In the genomic region with DNA sequence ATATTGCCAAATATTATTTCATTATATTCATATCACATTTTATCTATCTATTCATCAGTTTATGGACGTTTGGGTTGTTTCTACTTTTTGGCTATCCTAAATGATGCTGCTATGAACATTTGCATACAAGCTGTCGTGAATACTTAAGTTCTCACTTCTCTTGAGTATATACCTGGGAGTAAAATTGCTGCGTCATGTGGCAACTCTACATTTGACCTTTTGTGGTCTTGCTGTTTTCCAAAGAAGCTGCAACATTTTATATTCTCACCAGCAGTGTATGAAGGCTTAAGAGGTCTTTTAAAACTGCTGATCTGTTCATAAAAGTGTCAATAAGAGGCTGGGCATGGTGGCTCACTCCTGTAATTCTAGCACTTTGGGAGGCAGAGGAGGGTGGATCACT, we compare ENCODE assay signal across 27 cellular contexts.
"Had no signal": no experiment of that assay in that cellular context is flagged by ENCODE, and none has a peak within 500 bp of the region (broad histone marks: within the 10 kb centered on the region; RNA-seq: fewer than 3 reads in every experiment).

No MANE protein-coding gene starts in this region.

- H3K4me3 ChIP-seq: colonic mucosa, esophagus muscularis mucosa, gastroesophageal sphincter, heart left ventricle, hepatocyte, left lung, prostate gland, right atrium auricular region, smooth muscle cell, thoracic aorta, tibial nerve, upper lobe of left lung had no signal

- ATAC-seq: foreskin keratinocyte; gastroesophageal sphincter; heart left ventricle; left cardiac atrium; left lung; naive thymus-derived CD4-positive, alpha-beta T cell; sciatic nerve had no signal

- H3K27ac Mint-ChIP-seq: dendritic cell treated with granulocyte-macrophage colony-stimulating factor and Interleukin-4, amounts not matched to agents 40 ng/mL and 50 ng/mL, for 4 days; mesothelial cell of epicardium; naive thymus-derived CD4-positive, alpha-beta T cell; nephron had no signal

- H3K4me3 Mint-ChIP-seq: dendritic cell treated with granulocyte-macrophage colony-stimulating factor and Interleukin-4, amounts not matched to agents 40 ng/mL and 50 ng/mL, for 4 days; mesothelial cell of epicardium; naive thymus-derived CD4-positive, alpha-beta T cell; nephron had no signal

- H3K27me3 Mint-ChIP-seq: dendritic cell treated with granulocyte-macrophage colony-stimulating factor and Interleukin-4, amounts not matched to agents 40 ng/mL and 50 ng/mL, for 4 days had no signal

- H3K9me3 Mint-ChIP-seq: dendritic cell treated with granulocyte-macrophage colony-stimulating factor and Interleukin-4, amounts not matched to agents 40 ng/mL and 50 ng/mL, for 4 days; mesothelial cell of epicardium; naive thymus-derived CD4-positive, alpha-beta T cell; nephron had no signal

- H3K36me3 Mint-ChIP-seq: mesothelial cell of epicardium had no signal

- DNase-seq: colonic mucosa; effector memory CD4-positive, alpha-beta T cell; foreskin keratinocyte; heart left ventricle; left cardiac atrium; left lung; mesenchymal stem cell; naive thymus-derived CD4-positive, alpha-beta T cell; nucleus accumbens; stimulated activated CD4-positive, alpha-beta T cell treated with anti-CD3 and anti-CD28 coated beads, Interleukin-12 subunit alpha, Interleukin-12 subunit beta, amount 100 ng/mL, for 4 hours; stimulated activated CD4-positive, alpha-beta T cell treated with anti-CD3 and anti-CD28 coated beads, Interleukin-1b, Interleukin-23, amount 100 ng/mL, for 48 hours; stimulated activated CD4-positive, alpha-beta T cell treated with anti-CD3 and anti-CD28 coated beads, Interleukin-4, amount 100 ng/mL, for 1 hour; stimulated activated CD8-positive, alpha-beta memory T cell treated with anti-CD3 and anti-CD28 coated beads, Interleukin-4, amount 100 ng/mL, for 48 hours; stimulated activated naive CD4-positive, alpha-beta T cell treated with Interleukin-2 at 50 U/mL for 16 hours; upper lobe of left lung had no signal
